ENCODE assay signal across 1 cellular context in genomic region chr20:10616212-10616611, GRCh38.
TF ChIP-seq lines count a peak whose summit lies in the region.

No MANE protein-coding gene starts in this region.

TF ChIP-seq in HEK293, 187 proteins besides CTCF, POLR2A, EP300 and RAD21 (continued from another document):
- TF ChIP-seq, protein P1, sequence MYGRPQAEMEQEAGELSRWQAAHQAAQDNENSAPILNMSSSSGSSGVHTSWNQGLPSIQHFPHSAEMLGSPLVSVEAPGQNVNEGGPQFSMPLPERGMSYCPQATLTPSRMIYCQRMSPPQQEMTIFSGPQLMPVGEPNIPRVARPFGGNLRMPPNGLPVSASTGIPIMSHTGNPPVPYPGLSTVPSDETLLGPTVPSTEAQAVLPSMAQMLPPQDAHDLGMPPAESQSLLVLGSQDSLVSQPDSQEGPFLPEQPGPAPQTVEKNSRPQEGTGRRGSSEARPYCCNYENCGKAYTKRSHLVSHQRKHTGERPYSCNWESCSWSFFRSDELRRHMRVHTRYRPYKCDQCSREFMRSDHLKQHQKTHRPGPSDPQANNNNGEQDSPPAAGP (tag by site-specific recombination; IDR thresholded peaks at IDR 0.05) = no peak
- TF ChIP-seq ZNF555 (tag by site-specific recombination; conservative IDR thresholded peaks at IDR 0.05) (peak; percentile 26), KLF9 (tag by site-specific recombination; IDR thresholded peaks at IDR 0.05; ENCODE audit: low read depth) (no peak), ZNF654 (tag by site-specific recombination; IDR thresholded peaks at IDR 0.05; ENCODE audit: low read depth) (0 out of 2 replicates have a peak, but pooled peaks have one; percentile 7), ZSCAN4 (tag by site-specific recombination; IDR thresholded peaks at IDR 0.05) (no peak), ZNF426 (tag by site-specific recombination; IDR thresholded peaks at IDR 0.05) (peak; percentile 33), REST (tag by site-specific recombination; IDR thresholded peaks at IDR 0.05) (peak; percentile 30; the same call in 1 of the 2 replicates), ZNF585B (tag by site-specific recombination; IDR thresholded peaks at IDR 0.05) (no peak)
- TF ChIP-seq, protein P2, sequence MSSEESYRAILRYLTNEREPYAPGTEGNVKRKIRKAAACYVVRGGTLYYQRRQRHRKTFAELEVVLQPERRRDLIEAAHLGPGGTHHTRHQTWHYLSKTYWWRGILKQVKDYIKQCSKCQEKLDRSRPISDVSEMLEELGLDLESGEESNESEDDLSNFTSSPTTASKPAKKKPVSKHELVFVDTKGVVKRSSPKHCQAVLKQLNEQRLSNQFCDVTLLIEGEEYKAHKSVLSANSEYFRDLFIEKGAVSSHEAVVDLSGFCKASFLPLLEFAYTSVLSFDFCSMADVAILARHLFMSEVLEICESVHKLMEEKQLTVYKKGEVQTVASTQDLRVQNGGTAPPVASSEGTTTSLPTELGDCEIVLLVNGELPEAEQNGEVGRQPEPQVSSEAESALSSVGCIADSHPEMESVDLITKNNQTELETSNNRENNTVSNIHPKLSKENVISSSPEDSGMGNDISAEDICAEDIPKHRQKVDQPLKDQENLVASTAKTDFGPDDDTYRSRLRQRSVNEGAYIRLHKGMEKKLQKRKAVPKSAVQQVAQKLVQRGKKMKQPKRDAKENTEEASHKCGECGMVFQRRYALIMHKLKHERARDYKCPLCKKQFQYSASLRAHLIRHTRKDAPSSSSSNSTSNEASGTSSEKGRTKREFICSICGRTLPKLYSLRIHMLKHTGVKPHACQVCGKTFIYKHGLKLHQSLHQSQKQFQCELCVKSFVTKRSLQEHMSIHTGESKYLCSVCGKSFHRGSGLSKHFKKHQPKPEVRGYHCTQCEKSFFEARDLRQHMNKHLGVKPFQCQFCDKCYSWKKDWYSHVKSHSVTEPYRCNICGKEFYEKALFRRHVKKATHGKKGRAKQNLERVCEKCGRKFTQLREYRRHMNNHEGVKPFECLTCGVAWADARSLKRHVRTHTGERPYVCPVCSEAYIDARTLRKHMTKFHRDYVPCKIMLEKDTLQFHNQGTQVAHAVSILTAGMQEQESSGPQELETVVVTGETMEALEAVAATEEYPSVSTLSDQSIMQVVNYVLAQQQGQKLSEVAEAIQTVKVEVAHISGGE (tag by site-specific recombination; conservative IDR thresholded peaks at IDR 0.05; ENCODE audit: low read depth) = peak; percentile 54
- TF ChIP-seq, protein P3, sequence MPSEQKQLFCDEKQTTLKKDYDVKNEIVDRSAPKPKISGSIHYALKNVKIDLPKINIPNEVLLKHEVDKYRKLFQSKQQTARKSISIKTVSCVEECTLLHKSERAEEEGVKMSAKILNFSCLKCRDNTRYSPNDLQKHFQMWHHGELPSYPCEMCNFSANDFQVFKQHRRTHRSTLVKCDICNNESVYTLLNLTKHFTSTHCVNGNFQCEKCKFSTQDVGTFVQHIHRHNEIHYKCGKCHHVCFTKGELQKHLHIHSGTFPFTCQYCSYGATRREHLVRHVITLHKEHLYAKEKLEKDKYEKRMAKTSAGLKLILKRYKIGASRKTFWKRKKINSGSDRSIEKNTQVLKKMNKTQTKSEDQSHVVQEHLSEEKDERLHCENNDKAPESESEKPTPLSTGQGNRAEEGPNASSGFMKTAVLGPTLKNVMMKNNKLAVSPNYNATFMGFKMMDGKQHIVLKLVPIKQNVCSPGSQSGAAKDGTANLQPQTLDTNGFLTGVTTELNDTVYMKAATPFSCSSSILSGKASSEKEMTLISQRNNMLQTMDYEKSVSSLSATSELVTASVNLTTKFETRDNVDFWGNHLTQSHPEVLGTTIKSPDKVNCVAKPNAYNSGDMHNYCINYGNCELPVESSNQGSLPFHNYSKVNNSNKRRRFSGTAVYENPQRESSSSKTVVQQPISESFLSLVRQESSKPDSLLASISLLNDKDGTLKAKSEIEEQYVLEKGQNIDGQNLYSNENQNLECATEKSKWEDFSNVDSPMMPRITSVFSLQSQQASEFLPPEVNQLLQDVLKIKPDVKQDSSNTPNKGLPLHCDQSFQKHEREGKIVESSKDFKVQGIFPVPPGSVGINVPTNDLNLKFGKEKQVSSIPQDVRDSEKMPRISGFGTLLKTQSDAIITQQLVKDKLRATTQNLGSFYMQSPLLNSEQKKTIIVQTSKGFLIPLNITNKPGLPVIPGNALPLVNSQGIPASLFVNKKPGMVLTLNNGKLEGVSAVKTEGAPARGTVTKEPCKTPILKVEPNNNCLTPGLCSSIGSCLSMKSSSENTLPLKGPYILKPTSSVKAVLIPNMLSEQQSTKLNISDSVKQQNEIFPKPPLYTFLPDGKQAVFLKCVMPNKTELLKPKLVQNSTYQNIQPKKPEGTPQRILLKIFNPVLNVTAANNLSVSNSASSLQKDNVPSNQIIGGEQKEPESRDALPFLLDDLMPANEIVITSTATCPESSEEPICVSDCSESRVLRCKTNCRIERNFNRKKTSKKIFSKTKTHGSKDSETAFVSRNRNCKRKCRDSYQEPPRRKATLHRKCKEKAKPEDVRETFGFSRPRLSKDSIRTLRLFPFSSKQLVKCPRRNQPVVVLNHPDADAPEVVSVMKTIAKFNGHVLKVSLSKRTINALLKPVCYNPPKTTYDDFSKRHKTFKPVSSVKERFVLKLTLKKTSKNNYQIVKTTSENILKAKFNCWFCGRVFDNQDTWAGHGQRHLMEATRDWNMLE (tag by site-specific recombination; conservative IDR thresholded peaks at IDR 0.05; ENCODE audit: low read depth) = peak; percentile 63; the same call in 1 of the 2 replicates
